ENCODE assay signal across 1 cellular context in genomic region chr7:148524479-148525173, GRCh38.
TF ChIP-seq lines count a peak whose summit lies in the region.

No MANE protein-coding gene starts in this region.

TF ChIP-seq in HepG2, 621 proteins besides CTCF, POLR2A, EP300 and RAD21 (continued from another document):
- TF ChIP-seq THAP7 (CRISPR knock-in tag; IDR thresholded peaks at IDR 0.05) (no peak), PAWR (CRISPR knock-in tag; IDR thresholded peaks at IDR 0.05; ENCODE audit: borderline replicate concordance) (no peak), GATA4 (IDR thresholded peaks at IDR 0.05; ENCODE audit: borderline replicate concordance, low read depth) (no peak), KMT2A (CRISPR knock-in tag; IDR thresholded peaks at IDR 0.05) (no peak), ZNF101 (CRISPR knock-in tag; IDR thresholded peaks at IDR 0.05; ENCODE audit: borderline replicate concordance, low read depth) (no peak), MAFK (conservative IDR thresholded peaks at IDR 0.05 in 1 of 2, IDR thresholded peaks at IDR 0.05 in 1 of 2; ENCODE audit: low read length in 2 of 2) (peak; percentile 39 to 63; a peak in 3 of 4 replicates), ZNF549 (CRISPR knock-in tag; IDR thresholded peaks at IDR 0.05) (no peak), CSRNP2 (CRISPR knock-in tag; conservative IDR thresholded peaks at IDR 0.05; ENCODE audit: low read depth) (no peak), CBFB (CRISPR knock-in tag; IDR thresholded peaks at IDR 0.05) (no peak), MAFF (IDR thresholded peaks at IDR 0.05; ENCODE audit: low read depth, low read length) (peak; percentile 54; the same call in 1 of the 2 replicates), BHLHE40 (IDR thresholded peaks at IDR 0.05; ENCODE audit: low read length) (peak; percentile 59), ATM (IDR thresholded peaks at IDR 0.05; ENCODE audit: borderline replicate concordance) (no peak), HES4 (CRISPR knock-in tag; IDR thresholded peaks at IDR 0.05; ENCODE audit: borderline replicate concordance) (no peak), ZNF780A (CRISPR knock-in tag; IDR thresholded peaks at IDR 0.05) (no peak), YEATS4 (CRISPR knock-in tag; IDR thresholded peaks at IDR 0.05; ENCODE audit: borderline replicate concordance) (no peak), ZBTB7B (CRISPR knock-in tag; IDR thresholded peaks at IDR 0.05) (no peak), ZNF12 (CRISPR knock-in tag; IDR thresholded peaks at IDR 0.05) (no peak)
- TF ChIP-seq, protein P1, sequence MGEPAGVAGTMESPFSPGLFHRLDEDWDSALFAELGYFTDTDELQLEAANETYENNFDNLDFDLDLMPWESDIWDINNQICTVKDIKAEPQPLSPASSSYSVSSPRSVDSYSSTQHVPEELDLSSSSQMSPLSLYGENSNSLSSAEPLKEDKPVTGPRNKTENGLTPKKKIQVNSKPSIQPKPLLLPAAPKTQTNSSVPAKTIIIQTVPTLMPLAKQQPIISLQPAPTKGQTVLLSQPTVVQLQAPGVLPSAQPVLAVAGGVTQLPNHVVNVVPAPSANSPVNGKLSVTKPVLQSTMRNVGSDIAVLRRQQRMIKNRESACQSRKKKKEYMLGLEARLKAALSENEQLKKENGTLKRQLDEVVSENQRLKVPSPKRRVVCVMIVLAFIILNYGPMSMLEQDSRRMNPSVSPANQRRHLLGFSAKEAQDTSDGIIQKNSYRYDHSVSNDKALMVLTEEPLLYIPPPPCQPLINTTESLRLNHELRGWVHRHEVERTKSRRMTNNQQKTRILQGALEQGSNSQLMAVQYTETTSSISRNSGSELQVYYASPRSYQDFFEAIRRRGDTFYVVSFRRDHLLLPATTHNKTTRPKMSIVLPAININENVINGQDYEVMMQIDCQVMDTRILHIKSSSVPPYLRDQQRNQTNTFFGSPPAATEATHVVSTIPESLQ (CRISPR knock-in tag; conservative IDR thresholded peaks at IDR 0.05), result no peak
- TF ChIP-seq, protein P2, sequence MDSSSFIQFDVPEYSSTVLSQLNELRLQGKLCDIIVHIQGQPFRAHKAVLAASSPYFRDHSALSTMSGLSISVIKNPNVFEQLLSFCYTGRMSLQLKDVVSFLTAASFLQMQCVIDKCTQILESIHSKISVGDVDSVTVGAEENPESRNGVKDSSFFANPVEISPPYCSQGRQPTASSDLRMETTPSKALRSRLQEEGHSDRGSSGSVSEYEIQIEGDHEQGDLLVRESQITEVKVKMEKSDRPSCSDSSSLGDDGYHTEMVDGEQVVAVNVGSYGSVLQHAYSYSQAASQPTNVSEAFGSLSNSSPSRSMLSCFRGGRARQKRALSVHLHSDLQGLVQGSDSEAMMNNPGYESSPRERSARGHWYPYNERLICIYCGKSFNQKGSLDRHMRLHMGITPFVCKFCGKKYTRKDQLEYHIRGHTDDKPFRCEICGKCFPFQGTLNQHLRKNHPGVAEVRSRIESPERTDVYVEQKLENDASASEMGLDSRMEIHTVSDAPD (CRISPR knock-in tag; IDR thresholded peaks at IDR 0.05), result no peak
